In the genomic region with DNA sequence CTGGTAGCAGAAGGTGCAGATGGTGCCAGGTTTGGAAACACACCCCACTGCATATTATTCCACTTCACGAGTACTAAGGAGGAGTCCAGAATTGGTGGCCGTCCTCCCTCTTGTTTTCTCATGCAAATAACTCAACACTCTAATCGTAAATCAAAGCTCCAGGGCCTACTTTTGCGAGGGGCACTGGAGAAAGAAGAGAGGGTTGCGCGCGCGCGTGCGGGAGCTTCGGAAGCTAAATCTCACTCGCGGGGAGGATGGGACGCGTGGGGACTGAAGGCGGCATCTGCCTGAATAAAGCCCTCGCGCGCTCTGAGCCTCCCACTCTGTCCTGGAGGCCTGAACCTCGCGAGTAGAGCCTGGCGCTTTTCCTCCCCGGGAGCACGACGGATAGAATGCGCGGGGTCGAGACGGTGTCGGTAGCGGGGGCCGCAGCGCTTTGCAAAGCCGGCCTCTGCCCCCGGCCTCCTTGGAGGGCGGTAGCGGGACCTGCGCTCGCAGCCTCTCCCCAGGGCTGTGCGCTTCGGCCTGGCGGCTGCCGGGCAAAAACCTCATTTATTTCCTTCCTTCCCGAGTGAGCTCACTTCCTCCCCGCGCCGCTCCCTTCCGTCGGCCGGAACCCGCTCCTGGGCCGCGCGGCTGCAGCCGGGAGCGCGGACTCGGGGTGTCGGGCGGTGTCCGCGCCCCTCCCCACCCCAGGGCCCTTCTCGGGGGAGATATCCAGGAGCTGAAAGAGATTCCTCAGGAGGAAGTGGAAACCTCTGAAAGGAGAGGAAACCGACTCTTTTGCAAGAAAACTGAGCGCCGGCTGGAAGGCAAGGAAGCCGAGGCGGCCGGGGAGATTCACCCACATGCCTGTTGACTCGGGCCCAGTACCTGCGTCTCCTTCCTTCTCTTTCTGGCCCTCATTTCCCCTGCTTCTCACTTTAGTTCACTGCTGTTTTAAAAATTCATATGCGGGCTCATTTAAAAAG, we compare ENCODE assay signal across 9 cellular contexts. TPM values are rescaled to one million over a fixed set of nuclear protein-coding genes. Genes with fewer than 3 reads are reported as not detected.
DNase-seq lines count a peak whose midpoint lies in the region; ATAC-seq and TF ChIP-seq lines count a peak whose summit lies in the region.
"Had no signal": no experiment of that assay in that cellular context is flagged by ENCODE, and none has a peak within 500 bp of the region (broad histone marks: within the 10 kb centered on the region; RNA-seq: fewer than 3 reads in every experiment).

No MANE protein-coding gene starts in this region.

- H3K4me3 Mint-ChIP-seq in mesothelial cell of epicardium = peak overlapping the region; percentile 74

- no peak for TF ChIP-seq CTCF in choroid plexus epithelial cell (conservative IDR thresholded peaks at IDR 0.05; ENCODE audit: low read depth, low read length)
- no peak for TF ChIP-seq CTCF in mesothelial cell of epicardium (IDR thresholded peaks at IDR 0.05; ENCODE audit: unreplicated experiment)

- peaks cover 10% of the 10 kb centered on the region for H3K36me3 Mint-ChIP-seq in mesothelial cell of epicardium

- H3K9me3 Mint-ChIP-seq in mesothelial cell of epicardium = no peaks in the 10 kb centered on the region

- peaks cover 24% of the 10 kb centered on the region for H3K27me3 Mint-ChIP-seq in mesothelial cell of epicardium (ENCODE audit: low read depth)

- peak overlapping the region; percentile 97 for H3K27ac Mint-ChIP-seq in mesothelial cell of epicardium

- POLR2A ChIA-PET in HEK293T (lab: Yijun Ruan, JAX) = no interaction called here

- ATAC-seq in GM18519 (IDR thresholded peaks at IDR 0.05; ENCODE audit: low FRiP score, unreplicated experiment) (peak; percentile 31), HG03108 (IDR thresholded peaks at IDR 0.05; ENCODE audit: unreplicated experiment) (peak; percentile 33), GM19455 (IDR thresholded peaks at IDR 0.05; ENCODE audit: unreplicated experiment) (no peak)

- CTCF ChIA-PET in HEK293T (lab: Yijun Ruan, JAX) = interaction anchor here (0.7 kb wide), 1 partner anchor 649 kb away, joined by 3 read pairs; no protein-coding TSS in a partner anchor

- DNase-seq in choroid plexus epithelial cell (ENCODE audit: low read depth) (no peak), mesothelial cell of epicardium (ENCODE audit: low spot score in 2 of 2, unreplicated experiment in 2 of 2) (peak in 1 of 2 experiments; percentile 72), medulla oblongata (ENCODE audit: extremely low spot score) (no peak), HEK293T (ENCODE audit: extremely low spot score) (no peak), D341Med (ENCODE audit: low spot score) (no peak)

- peak overlapping the region; percentile 52 for H3K4me3 ChIP-seq in choroid plexus epithelial cell (ENCODE audit: low read depth, low read length)
- H3K4me3 ChIP-seq: SJSA1 had no signal

- peaks cover 45% of the 10 kb centered on the region for H3K4me1 Mint-ChIP-seq in mesothelial cell of epicardium

TF ChIP-seq in HEK293T, 16 proteins besides CTCF, POLR2A, EP300 and RAD21:
- TF ChIP-seq CTBP1 (IDR thresholded peaks at IDR 0.05; ENCODE audit: borderline replicate concordance) (no peak), FOXK2 (IDR thresholded peaks at IDR 0.05) (no peak), LEF1 (IDR thresholded peaks at IDR 0.05; ENCODE audit: borderline replicate concordance) (no peak), FOXA1 (IDR thresholded peaks at IDR 0.05) (no peak), ELF4 (IDR thresholded peaks at IDR 0.05) (no peak), FOXM1 (IDR thresholded peaks at IDR 0.05; ENCODE audit: borderline replicate concordance) (no peak), TARDBP (IDR thresholded peaks at IDR 0.05) (no peak), NFRKB (IDR thresholded peaks at IDR 0.05) (no peak), ARNT (IDR thresholded peaks at IDR 0.05) (no peak), BHLHE40 (IDR thresholded peaks at IDR 0.05; ENCODE audit: borderline replicate concordance) (no peak), SP1 (IDR thresholded peaks at IDR 0.05) (no peak), ZNF384 (IDR thresholded peaks at IDR 0.05) (no peak), L3MBTL2 (conservative IDR thresholded peaks at IDR 0.05) (no peak), PKNOX1 (IDR thresholded peaks at IDR 0.05) (no peak), HDGF (IDR thresholded peaks at IDR 0.05; ENCODE audit: borderline replicate concordance) (no peak), SUZ12 (IDR thresholded peaks at IDR 0.05) (no peak)

RNA-seq across cellular contexts. Expression of gene HAND2, which starts 20.7 kb away (rescaled TPM):
- total RNA-seq in mesothelial cell of epicardium = 32.8 to 34.3 TPM (median 33.3 TPM) in 3 replicates
- total RNA-seq: SJSA1 had no signal
